Comparison of ENCODE assay signal across 2 cellular contexts in genomic region chr4:177321647-177322046, GRCh38.
TF ChIP-seq lines count a peak whose summit lies in the region.

No MANE protein-coding gene starts in this region.

TF ChIP-seq in HEK293, 187 proteins besides CTCF, POLR2A, EP300 and RAD21:
- no peak for TF ChIP-seq ZNF747 (tag by site-specific recombination; IDR thresholded peaks at IDR 0.05)
- TF ChIP-seq PRDM4 (tag by site-specific recombination; IDR thresholded peaks at IDR 0.05), result peak; percentile 67; the same call in 1 of the 2 replicates

TF ChIP-seq in GM12878, 131 proteins besides CTCF, POLR2A, EP300 and RAD21:
- TF ChIP-seq EZH2 (IDR thresholded peaks at IDR 0.05; ENCODE audit: borderline replicate concordance, control insufficient read depth, low read depth, low read length), result no peak
- no peak for TF ChIP-seq FOXM1 (IDR thresholded peaks at IDR 0.05; ENCODE audit: low read depth, low read length)
- TF ChIP-seq TAF1 (IDR thresholded peaks at IDR 0.05; ENCODE audit: borderline replicate concordance, low read depth, low read length), result no peak
- no peak for TF ChIP-seq KDM1A (IDR thresholded peaks at IDR 0.05; ENCODE audit: borderline replicate concordance)
- TF ChIP-seq CHD2 (IDR thresholded peaks at IDR 0.05; ENCODE audit: borderline replicate concordance, low read depth, low read length), result no peak
- TF ChIP-seq HDGF (IDR thresholded peaks at IDR 0.05), result no peak
- TF ChIP-seq FOS (IDR thresholded peaks at IDR 0.05; ENCODE audit: borderline replicate concordance, extremely low read depth, insufficient read length), result no peak
- TF ChIP-seq GABPA (IDR thresholded peaks at IDR 0.05; ENCODE audit: low read depth), result no peak
- TF ChIP-seq STAT1 (conservative IDR thresholded peaks at IDR 0.05), result no peak
- TF ChIP-seq SREBF2 (IDR thresholded peaks at IDR 0.05; ENCODE audit: low read length), result no peak
- no peak for TF ChIP-seq SMARCA5 (IDR thresholded peaks at IDR 0.05)
- no peak for TF ChIP-seq ETV6 (conservative IDR thresholded peaks at IDR 0.05 in 1 of 2, IDR thresholded peaks at IDR 0.05 in 1 of 2; ENCODE audit: borderline replicate concordance in 1 of 2, low read depth in 1 of 2)
